In the genomic region with DNA sequence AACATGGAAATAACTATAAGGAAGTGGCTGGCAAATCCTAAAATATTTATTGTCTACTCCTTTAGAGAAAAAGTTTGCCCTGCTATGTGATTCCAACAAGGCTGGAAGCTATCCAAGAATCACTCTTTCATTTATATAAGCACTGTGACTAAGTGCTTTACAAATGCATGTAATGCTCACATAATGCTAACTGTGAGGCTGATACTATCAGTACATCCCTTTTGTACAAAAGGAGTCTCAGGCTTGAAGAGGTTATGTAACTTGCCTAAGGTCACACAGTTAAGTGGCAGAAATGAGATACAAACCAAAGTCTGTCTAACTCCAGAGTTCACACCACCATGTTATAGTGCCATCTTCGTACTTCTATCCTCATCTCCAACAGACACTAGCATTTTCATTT, we compare ENCODE assay signal across 11 cellular contexts. TPM values are rescaled to one million over a fixed set of nuclear protein-coding genes. Genes with fewer than 3 reads are reported as not detected.
A peak's percentile ranks its signal among the peaks of the same experiment; 100 is the strongest.
DNase-seq lines count a peak whose midpoint lies in the region; ATAC-seq and TF ChIP-seq lines count a peak whose summit lies in the region.
"Had no signal": no experiment of that assay in that cellular context is flagged by ENCODE, and none has a peak within 500 bp of the region (broad histone marks: within the 10 kb centered on the region; RNA-seq: fewer than 3 reads in every experiment).

No MANE protein-coding gene starts in this region.

- H2BK12ac ChIP-seq in mesenchymal stem cell (ENCODE audit: low read length in 2 of 2), result no peak overlapping the region

- H3K79me1 ChIP-seq in mesenchymal stem cell (replicated peaks; ENCODE audit: low read length, poor library complexity, severe bottlenecking), result peaks cover 10% of the 10 kb centered on the region

- H3K9ac ChIP-seq in mesenchymal stem cell (ENCODE audit: low read length), result no peak overlapping the region

- TF ChIP-seq CTCF in cardiac fibroblast (IDR thresholded peaks at IDR 0.05; ENCODE audit: low read depth, low read length), result no peak

- no peak overlapping the region for H2AK5ac ChIP-seq in mesenchymal stem cell (ENCODE audit: low read length, severe bottlenecking)

- no peak overlapping the region for H2BK15ac ChIP-seq in mesenchymal stem cell (ENCODE audit: low read depth, poor library complexity, severe bottlenecking)

- H3K18ac ChIP-seq in mesenchymal stem cell (ENCODE audit: low read depth in 1 of 2, low read length in 2 of 2), result no peak overlapping the region

- no CpG with 5 or more reads among the region's 1 CpG for WGBS in mesenchymal stem cell

- H2BK5ac ChIP-seq in mesenchymal stem cell (ENCODE audit: low read depth, low read length, poor library complexity, severe bottlenecking), result no peak overlapping the region

- H3K4ac ChIP-seq in mesenchymal stem cell (ENCODE audit: low read depth in 1 of 2, low read length in 2 of 2), result no peak overlapping the region

- peaks cover 0 to 70% of the 10 kb centered on the region in 2 experiments for H3K36me3 ChIP-seq in mesenchymal stem cell (ENCODE audit: control insufficient read depth in 1 of 2, insufficient read depth in 2 of 2, low read depth in 1 of 2, low read length in 2 of 2)

- ATAC-seq in GM21447 (IDR thresholded peaks at IDR 0.05; ENCODE audit: unreplicated experiment) (no peak), HG03521 (IDR thresholded peaks at IDR 0.05; ENCODE audit: unreplicated experiment) (no peak)
- ATAC-seq: activated naive CD8-positive, alpha-beta T cell treated with anti-CD3 and anti-CD28 coated beads, Interleukin-2, amount 50 U/mL, for 24 hours; GM23338 had no signal

- H4K91ac ChIP-seq in mesenchymal stem cell (ENCODE audit: low read length), result no peak overlapping the region

- DNase-seq in COLO829 (ENCODE audit: low spot score) (peak; percentile 85), M059J (ENCODE audit: low read depth) (peak; percentile 89), cardiac fibroblast (ENCODE audit: low read depth in 2 of 2) (peak; percentile 80 to 90), mesenchymal stem cell (peak; percentile 84), activated T-cell treated with anti-CD3 and anti-CD28 coated beads for 4 hours (no peak), NCI-H2227 (lab: John Stamatoyannopoulos, UW; ENCODE audit: unreplicated experiment) (no peak)
- DNase-seq: activated naive CD8-positive, alpha-beta T cell treated with anti-CD3 and anti-CD28 coated beads, Interleukin-2, amount 50 U/mL, for 24 hours; DND-41 had no signal

- no peak overlapping the region for H3K14ac ChIP-seq in mesenchymal stem cell (ENCODE audit: low read length in 2 of 2)

- H2BK120ac ChIP-seq in mesenchymal stem cell (ENCODE audit: low read depth, low read length), result no peak overlapping the region

- H3K4me1 ChIP-seq in mesenchymal stem cell (ENCODE audit: control insufficient read depth, insufficient read depth, low read depth, low read length), result peaks cover 3% of the 10 kb centered on the region

- H3K4me3 ChIP-seq in cardiac fibroblast (replicated peaks in 1 of 2; ENCODE audit: low read depth in 2 of 2, low read length in 2 of 2) (no peak overlapping the region), mesenchymal stem cell (ENCODE audit: insufficient read depth in 1 of 2, low read depth in 1 of 2, low read length in 2 of 2) (no peak overlapping the region)
- H3K4me3 ChIP-seq: GM23338 had no signal

- H3K9me3 ChIP-seq in mesenchymal stem cell (ENCODE audit: control insufficient read depth, low read length), result no peaks in the 10 kb centered on the region

- no peaks in the 10 kb centered on the region for H3K27me3 ChIP-seq in mesenchymal stem cell (ENCODE audit: control insufficient read depth in 1 of 2, insufficient read depth in 1 of 2, low read length in 2 of 2)

- H3K27ac ChIP-seq in mesenchymal stem cell (ENCODE audit: low read length, poor library complexity, severe bottlenecking), result peak overlapping the region; percentile 3

- no peak overlapping the region for H3K4me2 ChIP-seq in mesenchymal stem cell (ENCODE audit: low read length, poor library complexity, severe bottlenecking)
- H3K4me2 ChIP-seq: GM23338 had no signal

- H4K8ac ChIP-seq in mesenchymal stem cell (ENCODE audit: low read length), result no peak overlapping the region

- H3K23ac ChIP-seq in mesenchymal stem cell (ENCODE audit: low read length in 2 of 2), result no peak overlapping the region

- no peak overlapping the region for H2AFZ ChIP-seq in mesenchymal stem cell (ENCODE audit: low read depth, low read length)
- H2AFZ ChIP-seq: GM23338 had no signal

RNA-seq across cellular contexts. Expression of a gene that starts 17.0 kb away (rescaled TPM):
- total RNA-seq in M059J (2014; rRNA removed; shearing (Covaris generic)), result 53.5 and 56.8 TPM in 2 replicates
- 11.4 TPM for polyA plus RNA-seq in mesenchymal stem cell (2013, experiment 1 of 2)
- 11.3 TPM for polyA plus RNA-seq in mesenchymal stem cell (2013, experiment 2 of 2)

Comparison
In these comparisons a context has a peak if more than half of its experiments do, and no peak if none do; other contexts are left out.
1. DNase-seq: peak in COLO829 (single experiment), M059J (single experiment), cardiac fibroblast (2 of 2) and mesenchymal stem cell (single experiment); none in activated T-cell treated with anti-CD3 and anti-CD28 coated beads for 4 hours (single experiment) and NCI-H2227 (single experiment).